In genomic region chr2:54710216-54710615, GRCh38 we compare ENCODE assay signal across 1 cellular context.
TF ChIP-seq lines count a peak whose summit lies in the region.

No MANE protein-coding gene starts in this region.

TF ChIP-seq in GM23338, 12 proteins besides CTCF, POLR2A, EP300 and RAD21 (continued from another document):
- TF ChIP-seq, protein P1, sequence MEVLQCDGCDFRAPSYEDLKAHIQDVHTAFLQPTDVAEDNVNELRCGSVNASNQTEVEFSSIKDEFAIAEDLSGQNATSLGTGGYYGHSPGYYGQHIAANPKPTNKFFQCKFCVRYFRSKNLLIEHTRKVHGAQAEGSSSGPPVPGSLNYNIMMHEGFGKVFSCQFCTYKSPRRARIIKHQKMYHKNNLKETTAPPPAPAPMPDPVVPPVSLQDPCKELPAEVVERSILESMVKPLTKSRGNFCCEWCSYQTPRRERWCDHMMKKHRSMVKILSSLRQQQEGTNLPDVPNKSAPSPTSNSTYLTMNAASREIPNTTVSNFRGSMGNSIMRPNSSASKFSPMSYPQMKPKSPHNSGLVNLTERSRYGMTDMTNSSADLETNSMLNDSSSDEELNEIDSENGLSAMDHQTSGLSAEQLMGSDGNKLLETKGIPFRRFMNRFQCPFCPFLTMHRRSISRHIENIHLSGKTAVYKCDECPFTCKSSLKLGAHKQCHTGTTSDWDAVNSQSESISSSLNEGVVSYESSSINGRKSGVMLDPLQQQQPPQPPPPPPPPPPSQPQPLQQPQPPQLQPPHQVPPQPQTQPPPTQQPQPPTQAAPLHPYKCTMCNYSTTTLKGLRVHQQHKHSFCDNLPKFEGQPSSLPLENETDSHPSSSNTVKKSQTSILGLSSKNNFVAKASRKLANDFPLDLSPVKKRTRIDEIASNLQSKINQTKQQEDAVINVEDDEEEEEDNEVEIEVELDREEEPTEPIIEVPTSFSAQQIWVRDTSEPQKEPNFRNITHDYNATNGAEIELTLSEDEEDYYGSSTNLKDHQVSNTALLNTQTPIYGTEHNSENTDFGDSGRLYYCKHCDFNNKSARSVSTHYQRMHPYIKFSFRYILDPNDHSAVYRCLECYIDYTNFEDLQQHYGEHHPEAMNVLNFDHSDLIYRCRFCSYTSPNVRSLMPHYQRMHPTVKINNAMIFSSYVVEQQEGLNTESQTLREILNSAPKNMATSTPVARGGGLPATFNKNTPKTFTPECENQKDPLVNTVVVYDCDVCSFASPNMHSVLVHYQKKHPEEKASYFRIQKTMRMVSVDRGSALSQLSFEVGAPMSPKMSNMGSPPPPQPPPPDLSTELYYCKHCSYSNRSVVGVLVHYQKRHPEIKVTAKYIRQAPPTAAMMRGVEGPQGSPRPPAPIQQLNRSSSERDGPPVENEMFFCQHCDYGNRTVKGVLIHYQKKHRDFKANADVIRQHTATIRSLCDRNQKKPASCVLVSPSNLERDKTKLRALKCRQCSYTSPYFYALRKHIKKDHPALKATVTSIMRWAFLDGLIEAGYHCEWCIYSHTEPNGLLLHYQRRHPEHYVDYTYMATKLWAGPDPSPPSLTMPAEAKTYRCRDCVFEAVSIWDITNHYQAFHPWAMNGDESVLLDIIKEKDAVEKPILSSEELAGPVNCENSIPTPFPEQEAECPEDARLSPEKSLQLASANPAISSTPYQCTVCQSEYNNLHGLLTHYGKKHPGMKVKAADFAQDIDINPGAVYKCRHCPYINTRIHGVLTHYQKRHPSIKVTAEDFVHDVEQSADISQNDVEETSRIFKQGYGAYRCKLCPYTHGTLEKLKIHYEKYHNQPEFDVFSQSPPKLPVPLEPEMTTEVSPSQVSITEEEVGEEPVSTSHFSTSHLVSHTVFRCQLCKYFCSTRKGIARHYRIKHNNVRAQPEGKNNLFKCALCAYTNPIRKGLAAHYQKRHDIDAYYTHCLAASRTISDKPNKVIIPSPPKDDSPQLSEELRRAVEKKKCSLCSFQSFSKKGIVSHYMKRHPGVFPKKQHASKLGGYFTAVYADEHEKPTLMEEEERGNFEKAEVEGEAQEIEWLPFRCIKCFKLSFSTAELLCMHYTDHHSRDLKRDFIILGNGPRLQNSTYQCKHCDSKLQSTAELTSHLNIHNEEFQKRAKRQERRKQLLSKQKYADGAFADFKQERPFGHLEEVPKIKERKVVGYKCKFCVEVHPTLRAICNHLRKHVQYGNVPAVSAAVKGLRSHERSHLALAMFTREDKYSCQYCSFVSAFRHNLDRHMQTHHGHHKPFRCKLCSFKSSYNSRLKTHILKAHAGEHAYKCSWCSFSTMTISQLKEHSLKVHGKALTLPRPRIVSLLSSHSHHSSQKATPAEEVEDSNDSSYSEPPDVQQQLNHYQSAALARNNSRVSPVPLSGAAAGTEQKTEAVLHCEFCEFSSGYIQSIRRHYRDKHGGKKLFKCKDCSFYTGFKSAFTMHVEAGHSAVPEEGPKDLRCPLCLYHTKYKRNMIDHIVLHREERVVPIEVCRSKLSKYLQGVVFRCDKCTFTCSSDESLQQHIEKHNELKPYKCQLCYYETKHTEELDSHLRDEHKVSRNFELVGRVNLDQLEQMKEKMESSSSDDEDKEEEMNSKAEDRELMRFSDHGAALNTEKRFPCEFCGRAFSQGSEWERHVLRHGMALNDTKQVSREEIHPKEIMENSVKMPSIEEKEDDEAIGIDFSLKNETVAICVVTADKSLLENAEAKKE (CRISPR knock-in tag; IDR thresholded peaks at IDR 0.05) = no peak
- TF ChIP-seq ETS1 (IDR thresholded peaks at IDR 0.05) = no peak
